ENCODE assay signal across 1 cellular context in the genomic region with DNA sequence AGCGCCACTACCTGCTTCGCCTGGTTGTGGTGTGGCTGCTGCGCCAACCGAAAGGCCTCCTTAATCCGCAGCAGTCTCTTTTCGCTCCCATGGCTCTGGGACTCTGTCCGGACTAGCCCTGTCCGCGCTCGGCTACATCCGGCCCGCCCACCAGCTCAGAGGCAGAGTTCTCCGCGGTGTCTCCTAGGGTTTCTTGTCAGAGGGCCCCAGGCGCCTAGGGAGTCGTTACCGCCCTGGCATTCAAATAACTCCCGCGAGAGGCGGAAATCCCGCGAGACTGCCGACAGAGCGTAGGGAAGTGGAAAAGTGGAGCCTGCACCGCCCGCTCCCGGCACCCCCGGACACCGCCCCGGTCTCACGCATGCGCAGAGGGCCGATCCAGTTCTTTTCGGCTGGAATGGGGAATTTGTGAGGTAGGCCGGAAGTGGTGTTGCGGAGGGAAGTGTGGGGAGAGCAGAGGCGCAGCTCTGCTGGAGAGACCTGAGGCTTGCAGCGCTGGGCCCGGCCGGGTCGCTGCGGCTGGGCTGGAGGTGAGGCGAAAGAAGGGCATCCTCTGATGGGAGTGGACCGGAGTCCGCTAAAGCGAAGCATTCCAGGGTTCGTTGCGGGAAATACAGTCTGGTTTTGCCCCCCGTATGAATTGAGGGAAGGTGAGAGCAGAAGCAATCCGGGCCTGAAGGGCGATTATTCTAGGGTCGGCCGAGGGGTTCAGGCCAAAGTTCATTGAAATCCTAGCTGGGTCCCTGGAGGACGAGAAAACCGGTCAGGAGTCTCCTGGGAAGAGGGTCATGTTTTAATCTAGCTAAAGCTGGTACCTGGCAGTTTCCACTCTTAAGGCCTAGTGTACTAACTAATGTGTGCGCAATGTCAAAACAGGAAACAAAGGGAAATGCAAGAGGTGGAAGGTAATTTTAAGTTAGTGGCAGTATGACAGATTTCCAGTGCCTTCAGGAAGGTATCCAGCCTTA.
TF ChIP-seq lines count a peak whose summit lies in the region.

FAM200B (plus strand) TSS at position 456 of the 968 bp plus-strand sequence. CDS start 5,151 bp downstream, outside the sequence.

TF ChIP-seq in GM12878, 131 proteins besides CTCF, POLR2A, EP300 and RAD21 (continued from another document):
- TF ChIP-seq ATF7 (IDR thresholded peaks at IDR 0.05; ENCODE audit: low read depth) (no peak), SREBF1 (IDR thresholded peaks at IDR 0.05; ENCODE audit: low read length) (no peak), NR2C1 (IDR thresholded peaks at IDR 0.05) (no peak), ZNF384 (IDR thresholded peaks at IDR 0.05; ENCODE audit: borderline replicate concordance, low read depth, low read length) (no peak), CUX1 (IDR thresholded peaks at IDR 0.05; ENCODE audit: insufficient replicate concordance, low read depth, low read length) (no peak), NBN (IDR thresholded peaks at IDR 0.05) (peak; percentile 84; the same call in 1 of the 2 replicates), MEF2B (IDR thresholded peaks at IDR 0.05; ENCODE audit: partially characterized antibody, poor library complexity, severe bottlenecking) (no peak), ELK1 (IDR thresholded peaks at IDR 0.05; ENCODE audit: low read depth, low read length) (peak; percentile 54; the same call in 1 of the 2 replicates), SPI1 (IDR thresholded peaks at IDR 0.05; ENCODE audit: borderline replicate concordance, insufficient read depth, low read depth, low read length) (peak; percentile 85), PML (IDR thresholded peaks at IDR 0.05; ENCODE audit: low read length) (peak; percentile 71; the same call in 1 of the 2 replicates), SUPT20H (IDR thresholded peaks at IDR 0.05; ENCODE audit: borderline replicate concordance, control insufficient read depth, low read depth, low read length) (no peak), CHD4 (IDR thresholded peaks at IDR 0.05) (no peak), JUNB (IDR thresholded peaks at IDR 0.05) (no peak)
- TF ChIP-seq, protein P1, sequence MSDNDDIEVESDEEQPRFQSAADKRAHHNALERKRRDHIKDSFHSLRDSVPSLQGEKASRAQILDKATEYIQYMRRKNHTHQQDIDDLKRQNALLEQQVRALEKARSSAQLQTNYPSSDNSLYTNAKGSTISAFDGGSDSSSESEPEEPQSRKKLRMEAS (IDR thresholded peaks at IDR 0.05; ENCODE audit: low read depth, low read length) = peak; percentile 72
- TF ChIP-seq, protein P2, sequence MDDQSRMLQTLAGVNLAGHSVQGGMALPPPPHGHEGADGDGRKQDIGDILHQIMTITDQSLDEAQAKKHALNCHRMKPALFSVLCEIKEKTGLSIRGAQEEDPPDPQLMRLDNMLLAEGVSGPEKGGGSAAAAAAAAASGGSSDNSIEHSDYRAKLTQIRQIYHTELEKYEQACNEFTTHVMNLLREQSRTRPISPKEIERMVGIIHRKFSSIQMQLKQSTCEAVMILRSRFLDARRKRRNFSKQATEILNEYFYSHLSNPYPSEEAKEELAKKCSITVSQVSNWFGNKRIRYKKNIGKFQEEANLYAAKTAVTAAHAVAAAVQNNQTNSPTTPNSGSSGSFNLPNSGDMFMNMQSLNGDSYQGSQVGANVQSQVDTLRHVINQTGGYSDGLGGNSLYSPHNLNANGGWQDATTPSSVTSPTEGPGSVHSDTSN (IDR thresholded peaks at IDR 0.05; ENCODE audit: insufficient replicate concordance, low read depth, low read length) = no peak
